In the genomic region with DNA sequence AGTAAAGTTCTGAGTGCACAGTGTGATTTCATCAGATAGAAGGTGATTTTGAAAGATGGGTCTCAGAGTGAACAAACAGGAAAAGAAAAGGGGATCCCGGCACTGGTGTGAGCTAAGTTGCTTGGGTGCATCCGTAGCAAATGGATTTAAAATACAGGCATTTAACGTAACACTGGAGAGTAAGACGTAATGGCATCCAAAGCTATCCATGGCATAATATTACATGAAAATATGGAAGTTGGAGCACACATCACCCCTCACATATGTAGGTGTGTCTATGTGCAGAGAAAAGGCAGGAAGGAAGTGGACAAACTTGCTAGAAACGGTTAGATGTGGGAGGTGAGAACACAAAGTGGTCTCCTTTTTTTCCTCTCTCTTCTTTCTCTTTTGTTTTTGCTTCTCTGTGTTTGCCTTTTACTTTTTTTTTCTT, we compare ENCODE assay signal across 12 cellular contexts. TPM values are rescaled to one million over a fixed set of nuclear protein-coding genes. Genes with fewer than 3 reads are reported as not detected.
DNase-seq lines count a peak whose midpoint lies in the region; ATAC-seq and TF ChIP-seq lines count a peak whose summit lies in the region.
"Had no signal": no experiment of that assay in that cellular context is flagged by ENCODE, and none has a peak within 500 bp of the region (broad histone marks: within the 10 kb centered on the region; RNA-seq: fewer than 3 reads in every experiment).

No MANE protein-coding gene starts in this region.

- ATAC-seq in activated CD4-positive, alpha-beta T cell treated with anti-CD3 and anti-CD28 coated beads for 36 hours: peak; percentile 68
- ATAC-seq in HG02623 (IDR thresholded peaks at IDR 0.05; ENCODE audit: unreplicated experiment) (peak; percentile 53), HG02981 (IDR thresholded peaks at IDR 0.05; ENCODE audit: unreplicated experiment) (no peak)
- ATAC-seq: A549 had no signal

- H3K4me1 Mint-ChIP-seq in activated CD4-positive, alpha-beta T cell treated with anti-CD3 and anti-CD28 coated beads for 36 hours: peaks cover 88% of the 10 kb centered on the region
- H3K4me1 Mint-ChIP-seq in T-helper 1 cell treated with Interleukin-12 subunit alpha and Interleukin-12 subunit beta and Interleukin-4 antibody, amounts not matched to agents 30 μg/mL and 1 μg/mL, for 36 hours (ENCODE audit: low read depth): peaks cover 73% of the 10 kb centered on the region
- no peaks in the 10 kb centered on the region for H3K4me1 Mint-ChIP-seq in osteocyte (ENCODE audit: unreplicated experiment)

- H3K4me3 Mint-ChIP-seq in activated CD4-positive, alpha-beta T cell treated with anti-CD3 and anti-CD28 coated beads for 36 hours: peak overlapping the region; percentile 57
- peak overlapping the region; percentile 74 for H3K4me3 Mint-ChIP-seq in T-helper 1 cell treated with Interleukin-12 subunit alpha and Interleukin-12 subunit beta and Interleukin-4 antibody, amounts not matched to agents 30 μg/mL and 1 μg/mL, for 36 hours
- no peak overlapping the region for H3K4me3 Mint-ChIP-seq in osteocyte (ENCODE audit: unreplicated experiment)

- H3K27me3 Mint-ChIP-seq in activated CD4-positive, alpha-beta T cell treated with anti-CD3 and anti-CD28 coated beads for 36 hours: no peaks in the 10 kb centered on the region
- H3K27me3 Mint-ChIP-seq in T-helper 1 cell treated with Interleukin-12 subunit alpha and Interleukin-12 subunit beta and Interleukin-4 antibody, amounts not matched to agents 30 μg/mL and 1 μg/mL, for 36 hours (ENCODE audit: low read depth): no peaks in the 10 kb centered on the region
- peaks cover 6% of the 10 kb centered on the region for H3K27me3 Mint-ChIP-seq in osteocyte (ENCODE audit: unreplicated experiment)

- peak overlapping the region; percentile 97 for H3K27ac Mint-ChIP-seq in activated CD4-positive, alpha-beta T cell treated with anti-CD3 and anti-CD28 coated beads for 36 hours
- H3K27ac Mint-ChIP-seq in T-helper 1 cell treated with Interleukin-12 subunit alpha and Interleukin-12 subunit beta and Interleukin-4 antibody, amounts not matched to agents 30 μg/mL and 1 μg/mL, for 36 hours: peak overlapping the region; percentile 95
- no peak overlapping the region for H3K27ac Mint-ChIP-seq in osteocyte (ENCODE audit: unreplicated experiment)

- H3K9me3 Mint-ChIP-seq in activated CD4-positive, alpha-beta T cell treated with anti-CD3 and anti-CD28 coated beads for 36 hours (ENCODE audit: low read depth): no peaks in the 10 kb centered on the region
- H3K9me3 Mint-ChIP-seq in T-helper 1 cell treated with Interleukin-12 subunit alpha and Interleukin-12 subunit beta and Interleukin-4 antibody, amounts not matched to agents 30 μg/mL and 1 μg/mL, for 36 hours: no peaks in the 10 kb centered on the region
- H3K9me3 Mint-ChIP-seq in osteocyte (ENCODE audit: unreplicated experiment): no peaks in the 10 kb centered on the region

- DNase-seq in activated CD4-positive, alpha-beta T cell treated with anti-CD3 and anti-CD28 coated beads for 36 hours: no peak
- DNase-seq in activated CD4-positive, alpha-beta T cell treated with anti-CD3 and anti-CD28 coated beads for 1 hour: no peak
- peak; percentile 34 for DNase-seq in stimulated activated CD8-positive, alpha-beta memory T cell treated with anti-CD3 and anti-CD28 coated beads, Interleukin-4, amount 100 ng/mL, for 48 hours
- DNase-seq in NCI-H187 (lab: John Stamatoyannopoulos, UW): no peak
- DNase-seq in osteocyte (ENCODE audit: extremely low spot score, unreplicated experiment): no peak
- DNase-seq: kidney, NCI-H146, SJCRH30 had no signal

- no peak for TF ChIP-seq CTCF in osteocyte (IDR thresholded peaks at IDR 0.05)

- intact Hi-C loops in activated CD4-positive, alpha-beta T cell treated with anti-CD3 and anti-CD28 coated beads for 36 hours (cut with DNase I, micrococcal nuclease): loop anchor here (1.0 to 5.0 kb wide), 7 partner anchors 37 to 126 kb away; partner anchors contain the start of gene SEMA4D (in 1 of the 2)

- CTCF ChIA-PET in activated CD4-positive, alpha-beta T cell treated with anti-CD3 and anti-CD28 coated beads for 36 hours (lab: Charles Lee): interaction anchor here (0.5 to 5.6 kb wide), 6 partner anchors 13 to 161 kb away, joined by 3 to 39 read pairs (median 3); no protein-coding TSS in a partner anchor

- no peaks in the 10 kb centered on the region for H3K36me3 Mint-ChIP-seq in activated CD4-positive, alpha-beta T cell treated with anti-CD3 and anti-CD28 coated beads for 36 hours (ENCODE audit: low read depth)
- H3K36me3 Mint-ChIP-seq in T-helper 1 cell treated with Interleukin-12 subunit alpha and Interleukin-12 subunit beta and Interleukin-4 antibody, amounts not matched to agents 30 μg/mL and 1 μg/mL, for 36 hours (ENCODE audit: low read depth): peaks cover 3% of the 10 kb centered on the region
- H3K36me3 Mint-ChIP-seq in osteocyte (ENCODE audit: unreplicated experiment): no peaks in the 10 kb centered on the region

- POLR2A ChIA-PET in activated CD4-positive, alpha-beta T cell treated with anti-CD3 and anti-CD28 coated beads for 36 hours (lab: Charles Lee): interaction anchor here (0.6 to 0.7 kb wide), 2 partner anchors 91 to 1223 kb away, joined by 3 to 4 read pairs; no protein-coding TSS in a partner anchor

RNA-seq across cellular contexts. Expression of gene SEMA4D, which starts 38.2 kb away (rescaled TPM):
- total RNA-seq in activated CD4-positive, alpha-beta T cell treated with anti-CD3 and anti-CD28 coated beads for 36 hours: 100 to 1,000 TPM; 215 to 226 TPM
- total RNA-seq in osteocyte: 2.0 and 2.2 TPM in 2 replicates
- total RNA-seq: SJCRH30 had no signal

Comparison
In these comparisons a context has a peak if more than half of its experiments do, and no peak if none do; other contexts are left out.
1. RNA of gene SEMA4D, which starts 38.2 kb away (total RNA-seq): 215 to 226 TPM in activated CD4-positive, alpha-beta T cell treated with anti-CD3 and anti-CD28 coated beads for 36 hours; 2.0 to 2.2 TPM in osteocyte; every median in the first group is over 10 times any median in the second.